In genomic region chr10:96413151-96413787, GRCh38 we compare ENCODE assay signal across 1 cellular context.
TF ChIP-seq lines count a peak whose summit lies in the region.

No MANE protein-coding gene starts in this region.

TF ChIP-seq in H1, 55 proteins besides CTCF, POLR2A, EP300 and RAD21 (continued from another document):
- TF ChIP-seq ATF2 (IDR thresholded peaks at IDR 0.05; ENCODE audit: low read length) (no peak), KDM4A (IDR thresholded peaks at IDR 0.05; ENCODE audit: low read depth, low read length, severe bottlenecking) (no peak), EGR1 (IDR thresholded peaks at IDR 0.05; ENCODE audit: borderline replicate concordance, low read depth, low read length) (no peak), EZH2 (IDR thresholded peaks at IDR 0.05; ENCODE audit: low read depth, low read length, severe bottlenecking) (no peak)
